Comparison of ENCODE assay signal across 17 cellular contexts in genomic region chr2:201275069-201275468, GRCh38.
"Had no signal": no experiment of that assay in that cellular context is flagged by ENCODE, and none has a peak within 500 bp of the region (broad histone marks: within the 10 kb centered on the region; RNA-seq: fewer than 3 reads in every experiment).

No MANE protein-coding gene starts in this region.

- H3K9me3 Mint-ChIP-seq: neural crest cell; T-helper 2 cell treated with Interferon-gamma antibody and Interleukin-4, amounts not matched to agents 5 μg/mL and 100 μg/mL, for 36 hours had no signal

- H3K4me1 Mint-ChIP-seq: neural crest cell had no signal

- H3K27me3 ChIP-seq: adrenal gland, gastrocnemius medialis, heart right ventricle, left lung, ovary, thyroid gland had no signal

- H3K27ac ChIP-seq: adrenal gland, gastrocnemius medialis, heart right ventricle, left lung, ovary, thyroid gland had no signal

- H3K4me1 ChIP-seq: adrenal gland, gastrocnemius medialis, thyroid gland had no signal

- H3K4me3 Mint-ChIP-seq: neural crest cell; T-helper 2 cell treated with Interferon-gamma antibody and Interleukin-4, amounts not matched to agents 5 μg/mL and 100 μg/mL, for 36 hours had no signal

- ATAC-seq: activated CD4-positive, CD25-positive, alpha-beta regulatory T cell treated with anti-CD3 and anti-CD28 coated beads, Interleukin-2, amount 50 U/mL, for 24 hours; gastrocnemius medialis; heart right ventricle; left lung had no signal

- DNase-seq: activated CD8-positive, alpha-beta memory T cell treated with anti-CD3 and anti-CD28 coated beads for 24 hours; activated gamma-delta T cell; adrenal gland; effector CD8-positive, alpha-beta T cell; gastrocnemius medialis; heart right ventricle; left lung; ovary; stimulated activated CD4-positive, alpha-beta T cell treated with anti-CD3 and anti-CD28 coated beads, Interleukin-15, amount 100 ng/mL, for 24 hours; stimulated activated CD4-positive, alpha-beta T cell treated with anti-CD3 and anti-CD28 coated beads, Interleukin-4, amount 100 ng/mL, for 24 hours; thyroid gland had no signal

- H3K27ac Mint-ChIP-seq: T-helper 2 cell treated with Interferon-gamma antibody and Interleukin-4, amounts not matched to agents 5 μg/mL and 100 μg/mL, for 36 hours had no signal

- FAIRE-seq: keratinocyte, urothelium cell line had no signal

- H3K4me3 ChIP-seq: adrenal gland, coronary artery, gastrocnemius medialis, heart right ventricle, left lung, ovary, thyroid gland had no signal

- H3K36me3 ChIP-seq: gastrocnemius medialis, ovary had no signal

- H3K9me3 ChIP-seq: adrenal gland, gastrocnemius medialis, heart right ventricle, left lung, ovary, thyroid gland had no signal
